Comparison of ENCODE assay signal across 9 cellular contexts in genomic region chr16:50093607-50094570, GRCh38. TPM values are rescaled to one million over a fixed set of nuclear protein-coding genes. Genes with fewer than 3 reads are reported as not detected.
A peak's percentile ranks its signal among the peaks of the same experiment; 100 is the strongest.
DNase-seq lines count a peak whose midpoint lies in the region; ATAC-seq lines count a peak whose summit lies in the region.
"Had no signal": no experiment of that assay in that cellular context is flagged by ENCODE, and none has a peak within 500 bp of the region (broad histone marks: within the 10 kb centered on the region; RNA-seq: fewer than 3 reads in every experiment).

No MANE protein-coding gene starts in this region.

- H3K36me3 Mint-ChIP-seq in stimulated activated effector memory CD8-positive, alpha-beta T cell treated with anti-CD3 and anti-CD28 coated beads, Interleukin-12 subunit alpha, Interleukin-12 subunit beta, amount 100 ng/mL, for 72 hours, result peaks cover 75% of the 10 kb centered on the region

- ATAC-seq in HG02610 (IDR thresholded peaks at IDR 0.05; ENCODE audit: unreplicated experiment) (peak; percentile 54), left ventricle myocardium superior (peak; percentile 82), HG03469 (IDR thresholded peaks at IDR 0.05; ENCODE audit: unreplicated experiment) (no peak)
- ATAC-seq in stimulated activated effector memory CD8-positive, alpha-beta T cell treated with anti-CD3 and anti-CD28 coated beads, Interleukin-12 subunit alpha, Interleukin-12 subunit beta, amount 100 ng/mL, for 72 hours, result peak; percentile 85
- ATAC-seq: naive thymus-derived CD8-positive, alpha-beta T cell had no signal

- peaks cover 11% of the 10 kb centered on the region for H3K4me1 Mint-ChIP-seq in stimulated activated effector memory CD8-positive, alpha-beta T cell treated with anti-CD3 and anti-CD28 coated beads, Interleukin-12 subunit alpha, Interleukin-12 subunit beta, amount 100 ng/mL, for 72 hours

- no peaks in the 10 kb centered on the region for H3K9me3 Mint-ChIP-seq in stimulated activated effector memory CD8-positive, alpha-beta T cell treated with anti-CD3 and anti-CD28 coated beads, Interleukin-12 subunit alpha, Interleukin-12 subunit beta, amount 100 ng/mL, for 72 hours
- H3K9me3 Mint-ChIP-seq: naive thymus-derived CD8-positive, alpha-beta T cell had no signal

- peak; percentile 2 to 10 for DNase-seq in activated CD4-positive, alpha-beta T cell treated with anti-CD3 and anti-CD28 coated beads, Interleukin-2, amount 50 U/mL, for 4 hours
- peak; percentile 50 for DNase-seq in left ventricle myocardium superior
- DNase-seq in stimulated activated effector memory CD8-positive, alpha-beta T cell treated with anti-CD3 and anti-CD28 coated beads, Interleukin-12 subunit alpha, Interleukin-12 subunit beta, amount 100 ng/mL, for 72 hours (ENCODE audit: low spot score in 2 of 2), result no peak
- no peak for DNase-seq in NCI-H226
- no peak for DNase-seq in AML-193 (lab: John Stamatoyannopoulos, UW)
- DNase-seq: cerebellar nuclear complex had no signal

- intact Hi-C loops in left ventricle myocardium superior (cut with micrococcal nuclease), result no loop called here

- no peak overlapping the region for H3K4me3 Mint-ChIP-seq in stimulated activated effector memory CD8-positive, alpha-beta T cell treated with anti-CD3 and anti-CD28 coated beads, Interleukin-12 subunit alpha, Interleukin-12 subunit beta, amount 100 ng/mL, for 72 hours
- H3K4me3 Mint-ChIP-seq: naive thymus-derived CD8-positive, alpha-beta T cell had no signal

- no peak overlapping the region for H3K27ac Mint-ChIP-seq in stimulated activated effector memory CD8-positive, alpha-beta T cell treated with anti-CD3 and anti-CD28 coated beads, Interleukin-12 subunit alpha, Interleukin-12 subunit beta, amount 100 ng/mL, for 72 hours

RNA-seq across cellular contexts. Expression of gene HEATR3, which starts 28.1 kb away (rescaled TPM):
- total RNA-seq in left ventricle myocardium superior, result 9.6 TPM

RNA-seq across cellular contexts. Expression of gene TENT4B, which starts 59.2 kb away (rescaled TPM):
- 7.8 TPM for total RNA-seq in left ventricle myocardium superior

Comparison
In these comparisons a context has a peak if more than half of its experiments do, and no peak if none do; other contexts are left out.
1. DNase-seq: peak in activated CD4-positive, alpha-beta T cell treated with anti-CD3 and anti-CD28 coated beads, Interleukin-2, amount 50 U/mL, for 4 hours (2 of 2) and left ventricle myocardium superior (single experiment); none in stimulated activated effector memory CD8-positive, alpha-beta T cell treated with anti-CD3 and anti-CD28 coated beads, Interleukin-12 subunit alpha, Interleukin-12 subunit beta, amount 100 ng/mL, for 72 hours (0 of 2), NCI-H226 (single experiment) and AML-193 (0 of 2).